In genomic region chr10:46307281-46308112, GRCh38 we compare ENCODE assay signal across 14 cellular contexts. TPM values are rescaled to one million over a fixed set of nuclear protein-coding genes. Genes with fewer than 3 reads are reported as not detected.
A peak's percentile ranks its signal among the peaks of the same experiment; 100 is the strongest.
DNase-seq lines count a peak whose midpoint lies in the region; ATAC-seq and TF ChIP-seq lines count a peak whose summit lies in the region.
"Had no signal": no experiment of that assay in that cellular context is flagged by ENCODE, and none has a peak within 500 bp of the region (broad histone marks: within the 10 kb centered on the region; RNA-seq: fewer than 3 reads in every experiment).

No MANE protein-coding gene starts in this region.

- H3K9me3 ChIP-seq in neutrophil (no peaks in the 10 kb centered on the region), transverse colon (no peaks in the 10 kb centered on the region), psoas muscle (no peaks in the 10 kb centered on the region)
- H3K9me3 ChIP-seq: BLaER1 had no signal

- intact Hi-C loops in transverse colon (cut with DNase I; ENCODE audit: low total_unique reads) = no loop called here
- intact Hi-C loops in psoas muscle (cut with DNase I) = no loop called here

- no peaks in the 10 kb centered on the region for H3K9me3 Mint-ChIP-seq in stimulated activated naive CD8-positive, alpha-beta T cell treated with anti-CD3 and anti-CD28 coated beads, Interleukin-15, amount 100 ng/mL, for 72 hours

- DNase-seq in activated CD4-positive, CD25-positive, alpha-beta regulatory T cell treated with anti-CD3 and anti-CD28 coated beads, Interleukin-2, amount 50 U/mL, for 72 hours = peak; percentile 21
- DNase-seq in left lobe of liver (ENCODE audit: low spot score) (peak; percentile 41), transverse colon (peak; percentile 3), psoas muscle (no peak)
- DNase-seq in activated CD4-positive, alpha-beta T cell treated with anti-CD3 and anti-CD28 coated beads, Interleukin-2, amount 50 U/mL, for 4 hours = no peak
- no peak for DNase-seq in stimulated activated naive CD8-positive, alpha-beta T cell treated with anti-CD3 and anti-CD28 coated beads, Interleukin-15, amount 100 ng/mL, for 72 hours
- DNase-seq: DMS53, GF-D8 had no signal

- no peak overlapping the region for H3K4me3 Mint-ChIP-seq in stimulated activated naive CD8-positive, alpha-beta T cell treated with anti-CD3 and anti-CD28 coated beads, Interleukin-15, amount 100 ng/mL, for 72 hours

- 93% methylated on average over 10 of the region's 10 CpGs; no CpG with 5 or more reads in 1 of the 2 donors for WGBS in transverse colon (ENCODE audit: low coverage in 1 of 2), 2 donors
- 93 to 95% (median 94%) methylated on average over 10 of the region's 10 CpGs for WGBS in psoas muscle, 3 donors

- H3K4me3 ChIP-seq in neutrophil (ENCODE audit: low read depth in 1 of 2, low read length in 1 of 2) = no peak overlapping the region
- no peak overlapping the region for H3K4me3 ChIP-seq in transverse colon
- H3K4me3 ChIP-seq in psoas muscle = no peak overlapping the region
- H3K4me3 ChIP-seq: BLaER1 had no signal

- TF ChIP-seq POLR2A in transverse colon (IDR thresholded peaks at IDR 0.05) = no peak

- no peak for TF ChIP-seq EP300 in transverse colon (IDR thresholded peaks at IDR 0.05; ENCODE audit: low read depth)

- no peak overlapping the region for H3K27ac Mint-ChIP-seq in stimulated activated naive CD8-positive, alpha-beta T cell treated with anti-CD3 and anti-CD28 coated beads, Interleukin-15, amount 100 ng/mL, for 72 hours

- H3K4me1 Mint-ChIP-seq in stimulated activated naive CD8-positive, alpha-beta T cell treated with anti-CD3 and anti-CD28 coated beads, Interleukin-15, amount 100 ng/mL, for 72 hours = no peaks in the 10 kb centered on the region

- H3K27ac ChIP-seq in neutrophil (peak overlapping the region; percentile 63), transverse colon (no peak overlapping the region), psoas muscle (no peak overlapping the region)
- H3K27ac ChIP-seq: 22Rv1, BLaER1 had no signal

- no peak for ATAC-seq in activated CD4-positive, CD25-positive, alpha-beta regulatory T cell treated with anti-CD3 and anti-CD28 coated beads, Interleukin-2, amount 50 U/mL, for 24 hours
- ATAC-seq in left lobe of liver (peak; percentile 19), psoas muscle (no peak)
- no peak for ATAC-seq in stimulated activated naive CD8-positive, alpha-beta T cell treated with anti-CD3 and anti-CD28 coated beads, Interleukin-15, amount 100 ng/mL, for 72 hours
- ATAC-seq: HCT116 had no signal

- no peak for TF ChIP-seq CTCF in neutrophil (IDR thresholded peaks at IDR 0.05)
- TF ChIP-seq CTCF in transverse colon (IDR thresholded peaks at IDR 0.05) = no peak
- no peak for TF ChIP-seq CTCF in psoas muscle (IDR thresholded peaks at IDR 0.05)

- in situ Hi-C loops in transverse colon (cut with MboI; ENCODE audit: low pct_ligation_motif_present in 1 of 4, low pct_unique_long_range_greater_than_20kb in 1 of 4, low sequenced_read_pairs in 3 of 4) = no loop called here

- no peaks in the 10 kb centered on the region for H3K36me3 ChIP-seq in neutrophil
- H3K36me3 ChIP-seq in transverse colon = no peaks in the 10 kb centered on the region
- no peaks in the 10 kb centered on the region for H3K36me3 ChIP-seq in psoas muscle (ENCODE audit: insufficient read depth in 1 of 2, low read depth in 1 of 2)
- H3K36me3 ChIP-seq: BLaER1 had no signal

- H3K4me1 ChIP-seq in neutrophil (ENCODE audit: control insufficient read depth in 1 of 2, insufficient read depth in 1 of 2, low read depth in 1 of 2, low read length in 1 of 2) (peaks cover 69 to 84% of the 10 kb centered on the region in 2 experiments), transverse colon (no peaks in the 10 kb centered on the region), psoas muscle (no peaks in the 10 kb centered on the region)

- no peaks in the 10 kb centered on the region for H3K27me3 ChIP-seq in neutrophil
- no peaks in the 10 kb centered on the region for H3K27me3 ChIP-seq in transverse colon
- H3K27me3 ChIP-seq in psoas muscle (ENCODE audit: insufficient read depth in 3 of 3, low read length in 2 of 3) = no peaks in the 10 kb centered on the region
- H3K27me3 ChIP-seq: BLaER1 had no signal

- H3K27me3 Mint-ChIP-seq in stimulated activated naive CD8-positive, alpha-beta T cell treated with anti-CD3 and anti-CD28 coated beads, Interleukin-15, amount 100 ng/mL, for 72 hours = no peaks in the 10 kb centered on the region

RNA-seq across cellular contexts. Expression of gene ANTXRL, which starts 20.7 kb away (rescaled TPM):
- total RNA-seq in left lobe of liver = not detected
- total RNA-seq in transverse colon = not detected
- total RNA-seq in psoas muscle = not detected
- under 1 TPM in 1 of 3 donors, not detected in 2; 0.06 TPM for polyA plus RNA-seq in psoas muscle
- total RNA-seq: A673 had no signal

Comparison
In these comparisons a context has a peak if more than half of its experiments do, and no peak if none do; other contexts are left out.
1. DNase-seq: peak in activated CD4-positive, CD25-positive, alpha-beta regulatory T cell treated with anti-CD3 and anti-CD28 coated beads, Interleukin-2, amount 50 U/mL, for 72 hours (single experiment), left lobe of liver (single experiment) and transverse colon (single experiment); none in activated CD4-positive, alpha-beta T cell treated with anti-CD3 and anti-CD28 coated beads, Interleukin-2, amount 50 U/mL, for 4 hours (0 of 2), psoas muscle (0 of 2) and stimulated activated naive CD8-positive, alpha-beta T cell treated with anti-CD3 and anti-CD28 coated beads, Interleukin-15, amount 100 ng/mL, for 72 hours (0 of 2).